In genomic region chr6:399785-400517, GRCh38 we compare ENCODE assay signal across 11 cellular contexts. TPM values are rescaled to one million over a fixed set of nuclear protein-coding genes. Genes with fewer than 3 reads are reported as not detected.
DNase-seq lines count a peak whose midpoint lies in the region; ATAC-seq, FAIRE-seq and TF ChIP-seq lines count a peak whose summit lies in the region.
"Had no signal": no experiment of that assay in that cellular context is flagged by ENCODE, and none has a peak within 500 bp of the region (broad histone marks: within the 10 kb centered on the region; RNA-seq: fewer than 3 reads in every experiment).

No MANE protein-coding gene starts in this region.

- TF ChIP-seq POLR2A in A549 (IDR thresholded peaks at IDR 0.05; ENCODE audit: low read length) = no peak

- FAIRE-seq in A549 (lab: Jason Lieb, UNC) = no peak
- FAIRE-seq: islet of Langerhans had no signal

- no peak for TF ChIP-seq CTCF in A549 (IDR thresholded peaks at IDR 0.05)

- H3K4me1 Mint-ChIP-seq in activated CD8-positive, alpha-beta T cell treated with anti-CD3 and anti-CD28 coated beads, Interleukin-2, amount 10 ng/mL, durations not matched to agents 7 days and 5 days (ENCODE audit: low read depth) = peaks cover 93% of the 10 kb centered on the region

- TF ChIP-seq EP300 in A549 (IDR thresholded peaks at IDR 0.05) = no peak

- H3K27me3 Mint-ChIP-seq in activated CD8-positive, alpha-beta T cell treated with anti-CD3 and anti-CD28 coated beads, Interleukin-2, amount 10 ng/mL, durations not matched to agents 7 days and 5 days (ENCODE audit: low read depth) = no peaks in the 10 kb centered on the region

- H3K4me3 ChIP-seq in A549 = no peak overlapping the region

- peaks cover 91% of the 10 kb centered on the region for H3K36me3 Mint-ChIP-seq in activated CD8-positive, alpha-beta T cell treated with anti-CD3 and anti-CD28 coated beads, Interleukin-2, amount 10 ng/mL, durations not matched to agents 7 days and 5 days (ENCODE audit: low read depth)

- 0 out of 3 replicates have a peak overlapping the region, but pooled peaks have one; percentile 26 for H3K4me2 ChIP-seq in A549

- 41% methylated on average over 11 of the region's 11 CpGs for WGBS in A549 (ENCODE audit: missing lambda C conversion rate)

- H3K27ac Mint-ChIP-seq in activated CD8-positive, alpha-beta T cell treated with anti-CD3 and anti-CD28 coated beads, Interleukin-2, amount 10 ng/mL, durations not matched to agents 7 days and 5 days = peak overlapping the region; percentile 78

- no peak overlapping the region for H3K27ac ChIP-seq in A549

- no peak for DNase-seq in A549 (ENCODE audit: low read depth in 1 of 2, low spot score in 1 of 2)
- DNase-seq in activated CD8-positive, alpha-beta T cell treated with anti-CD3 and anti-CD28 coated beads, Interleukin-2, amount 10 ng/mL, durations not matched to agents 7 days and 5 days = peak; percentile 56
- no peak for DNase-seq in iPS-NIHi11 (ENCODE audit: low spot score)
- DNase-seq in middle frontal gyrus (ENCODE audit: extremely low spot score, low spot score) = no peak
- DNase-seq in NCI-H82 (lab: John Stamatoyannopoulos, UW) = no peak
- DNase-seq in SW 1271 (lab: John Stamatoyannopoulos, UW) = no peak
- DNase-seq: AML-193, KBM-7 had no signal

- ATAC-seq in A549 = no peak
- peak; percentile 36 for ATAC-seq in GM18870 (IDR thresholded peaks at IDR 0.05; ENCODE audit: unreplicated experiment)
- ATAC-seq in HG03175 (IDR thresholded peaks at IDR 0.05; ENCODE audit: unreplicated experiment) = peak; percentile 44
- peak; percentile 32 for ATAC-seq in activated CD8-positive, alpha-beta T cell treated with anti-CD3 and anti-CD28 coated beads, Interleukin-2, amount 10 ng/mL, durations not matched to agents 7 days and 5 days

- POLR2A ChIA-PET in A549 (lab: Yijun Ruan, JAX) = no interaction called here
- POLR2A ChIA-PET in activated CD8-positive, alpha-beta T cell treated with anti-CD3 and anti-CD28 coated beads, Interleukin-2, amount 10 ng/mL, durations not matched to agents 7 days and 5 days (lab: Charles Lee) = interaction anchor here (0.5 to 15.9 kb wide), 20 partner anchors 6 to 842 kb away, joined by 3 to 231 read pairs (median 3); partner anchors contain the start of gene IRF4

- no peaks in the 10 kb centered on the region for H3K9me3 ChIP-seq in A549

- H3K4me3 Mint-ChIP-seq in activated CD8-positive, alpha-beta T cell treated with anti-CD3 and anti-CD28 coated beads, Interleukin-2, amount 10 ng/mL, durations not matched to agents 7 days and 5 days = peak overlapping the region; percentile 46

- no peak for TF ChIP-seq RAD21 in A549 (conservative IDR thresholded peaks at IDR 0.05 in 1 of 2, IDR thresholded peaks at IDR 0.05 in 1 of 2)

- no peaks in the 10 kb centered on the region for H3K9me3 Mint-ChIP-seq in activated CD8-positive, alpha-beta T cell treated with anti-CD3 and anti-CD28 coated beads, Interleukin-2, amount 10 ng/mL, durations not matched to agents 7 days and 5 days (ENCODE audit: insufficient read depth)

- no peaks in the 10 kb centered on the region for H3K4me1 ChIP-seq in A549

- CTCF ChIA-PET in A549 (lab: Yijun Ruan, JAX) = interaction anchor here (1.5 to 2.4 kb wide), 2 partner anchors 9 to 211 kb away, joined by 3 to 5 read pairs; no protein-coding TSS in a partner anchor
- CTCF ChIA-PET in activated CD8-positive, alpha-beta T cell treated with anti-CD3 and anti-CD28 coated beads, Interleukin-2, amount 10 ng/mL, durations not matched to agents 7 days and 5 days (lab: Charles Lee) = interaction anchor here (0.6 to 4.1 kb wide), 12 partner anchors 8 to 211 kb away, joined by 3 to 21 read pairs (median 3); no protein-coding TSS in a partner anchor

TF ChIP-seq in A549, 52 proteins besides CTCF, POLR2A, EP300 and RAD21:
- no peak for TF ChIP-seq ESRRA (IDR thresholded peaks at IDR 0.05; ENCODE audit: borderline replicate concordance, low read length)
- no peak for TF ChIP-seq NFE2L2 (conservative IDR thresholded peaks at IDR 0.05; ENCODE audit: low read length)
- TF ChIP-seq BHLHE40 (IDR thresholded peaks at IDR 0.05; ENCODE audit: low read depth, low read length) = no peak
- TF ChIP-seq NR3C1 (IDR thresholded peaks at IDR 0.05) = no peak
- no peak for TF ChIP-seq CHD4 (IDR thresholded peaks at IDR 0.05; ENCODE audit: borderline replicate concordance)
- TF ChIP-seq CBX8 (IDR thresholded peaks at IDR 0.05) = no peak
- no peak for TF ChIP-seq E2F6 (IDR thresholded peaks at IDR 0.05; ENCODE audit: borderline replicate concordance, low read depth)
- TF ChIP-seq, protein P1, sequence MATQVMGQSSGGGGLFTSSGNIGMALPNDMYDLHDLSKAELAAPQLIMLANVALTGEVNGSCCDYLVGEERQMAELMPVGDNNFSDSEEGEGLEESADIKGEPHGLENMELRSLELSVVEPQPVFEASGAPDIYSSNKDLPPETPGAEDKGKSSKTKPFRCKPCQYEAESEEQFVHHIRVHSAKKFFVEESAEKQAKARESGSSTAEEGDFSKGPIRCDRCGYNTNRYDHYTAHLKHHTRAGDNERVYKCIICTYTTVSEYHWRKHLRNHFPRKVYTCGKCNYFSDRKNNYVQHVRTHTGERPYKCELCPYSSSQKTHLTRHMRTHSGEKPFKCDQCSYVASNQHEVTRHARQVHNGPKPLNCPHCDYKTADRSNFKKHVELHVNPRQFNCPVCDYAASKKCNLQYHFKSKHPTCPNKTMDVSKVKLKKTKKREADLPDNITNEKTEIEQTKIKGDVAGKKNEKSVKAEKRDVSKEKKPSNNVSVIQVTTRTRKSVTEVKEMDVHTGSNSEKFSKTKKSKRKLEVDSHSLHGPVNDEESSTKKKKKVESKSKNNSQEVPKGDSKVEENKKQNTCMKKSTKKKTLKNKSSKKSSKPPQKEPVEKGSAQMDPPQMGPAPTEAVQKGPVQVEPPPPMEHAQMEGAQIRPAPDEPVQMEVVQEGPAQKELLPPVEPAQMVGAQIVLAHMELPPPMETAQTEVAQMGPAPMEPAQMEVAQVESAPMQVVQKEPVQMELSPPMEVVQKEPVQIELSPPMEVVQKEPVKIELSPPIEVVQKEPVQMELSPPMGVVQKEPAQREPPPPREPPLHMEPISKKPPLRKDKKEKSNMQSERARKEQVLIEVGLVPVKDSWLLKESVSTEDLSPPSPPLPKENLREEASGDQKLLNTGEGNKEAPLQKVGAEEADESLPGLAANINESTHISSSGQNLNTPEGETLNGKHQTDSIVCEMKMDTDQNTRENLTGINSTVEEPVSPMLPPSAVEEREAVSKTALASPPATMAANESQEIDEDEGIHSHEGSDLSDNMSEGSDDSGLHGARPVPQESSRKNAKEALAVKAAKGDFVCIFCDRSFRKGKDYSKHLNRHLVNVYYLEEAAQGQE (IDR thresholded peaks at IDR 0.05) = no peak
- no peak for TF ChIP-seq HEYL (CRISPR knock-in tag; IDR thresholded peaks at IDR 0.05)
- no peak for TF ChIP-seq HMGXB4 (CRISPR knock-in tag; IDR thresholded peaks at IDR 0.05; ENCODE audit: borderline replicate concordance)

RNA-seq across cellular contexts. Expression of gene IRF4, which starts 8.4 kb away (rescaled TPM):
- 0.03 and 0.07 TPM in 2 replicates for polyA plus RNA-seq in A549 (2011; rRNA removed)
- polyA plus RNA-seq in A549 (2012; cell fraction: cytosol; rRNA removed) = 0.01 TPM in 1 of 2 replicates, not detected in the other
- polyA plus RNA-seq in A549 (2012; cell fraction: nucleus; rRNA removed) = 0.02 TPM in 2 replicates
- polyA plus RNA-seq in A549 (2017; fragmentation: RNase III; extraction: RNeasy Plus Mini Kit Qiagen cat#74134 plus additional on column Dnase treatment) = 0.03 TPM in 2 of 3 replicates, not detected in the other
- polyA minus RNA-seq in A549 (2011; rRNA and poly(A)+ RNA removed) = 0.05 and 0.21 TPM in 2 replicates
- 10 to 100 TPM; 91.2 to 95.2 TPM for total RNA-seq in activated CD8-positive, alpha-beta T cell treated with anti-CD3 and anti-CD28 coated beads, Interleukin-2, amount 10 ng/mL, durations not matched to agents 7 days and 5 days

Comparison
In these comparisons a context has a peak if more than half of its experiments do, and no peak if none do; other contexts are left out.
1. ATAC-seq: peak in GM18870 (single experiment), HG03175 (single experiment) and activated CD8-positive, alpha-beta T cell treated with anti-CD3 and anti-CD28 coated beads, Interleukin-2, amount 10 ng/mL, durations not matched to agents 7 days and 5 days (single experiment); none in A549 (0 of 2).